29 cellular contexts compared by ENCODE assay signal in the genomic region with DNA sequence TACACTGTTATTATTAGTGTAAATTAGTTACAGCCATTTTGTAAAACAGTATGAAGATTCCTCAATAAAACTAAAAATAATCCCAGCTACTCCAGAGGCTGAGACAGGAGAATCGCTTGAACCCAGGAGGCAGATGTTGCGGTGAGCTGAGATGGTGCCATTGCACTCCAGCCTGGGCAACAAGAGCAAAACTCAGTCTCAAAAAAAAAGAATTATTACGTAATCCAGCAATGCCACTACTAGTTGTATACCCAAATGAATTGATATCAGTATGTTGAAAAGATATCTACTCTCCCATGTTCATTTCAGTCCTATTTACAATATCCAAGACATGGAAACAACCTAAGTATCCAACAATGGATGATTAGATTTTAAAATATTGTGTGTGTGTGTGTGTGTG.
"Had no signal": no experiment of that assay in that cellular context is flagged by ENCODE, and none has a peak within 500 bp of the region (broad histone marks: within the 10 kb centered on the region; RNA-seq: fewer than 3 reads in every experiment).

No MANE protein-coding gene starts in this region.

- H3K27me3 Mint-ChIP-seq: stimulated activated naive CD8-positive, alpha-beta T cell treated with anti-CD3 and anti-CD28 coated beads, Interleukin-15, amount 100 ng/mL, for 72 hours; type B pancreatic cell had no signal

- H3K36me3 ChIP-seq: stomach, suprapubic skin, thoracic aorta, thyroid gland, tibial artery, tibial nerve, transverse colon, upper lobe of left lung, upper lobe of right lung, uterus, vagina had no signal

- H3K4me3 Mint-ChIP-seq: stimulated activated effector memory CD8-positive, alpha-beta T cell treated with anti-CD3 and anti-CD28 coated beads, Interleukin-12 subunit alpha, Interleukin-12 subunit beta, amount 100 ng/mL, for 72 hours; stimulated activated memory B cell treated with anti-CD40 and anti-IgM and Interleukin-4, amounts not matched to agents 10 μg/mL and 1 μg/mL and 100 μg/mL, for 72 hours; stimulated activated naive B cell treated with anti-CD40 and anti-IgM and Interleukin-4, amounts not matched to agents 10 μg/mL and 1 μg/mL and 100 μg/mL, for 72 hours; stimulated activated naive CD8-positive, alpha-beta T cell treated with anti-CD3 and anti-CD28 coated beads, Interleukin-15, amount 100 ng/mL, for 72 hours; stimulated activated naive CD8-positive, alpha-beta T cell treated with anti-CD3 and anti-CD28 coated beads, Interleukin-15, Interleukin-2, amounts not matched to agents 100 ng/mL and 50 ng/mL, for 24 hours; type B pancreatic cell had no signal

- H3K4me1 ChIP-seq: stomach, suprapubic skin, testis, tibial artery, tibial nerve, transverse colon, upper lobe of left lung, upper lobe of right lung, uterus, vagina had no signal

- H3K9me3 Mint-ChIP-seq: stimulated activated naive CD8-positive, alpha-beta T cell treated with anti-CD3 and anti-CD28 coated beads, Interleukin-15, amount 100 ng/mL, for 72 hours had no signal

- H3K4me1 Mint-ChIP-seq: stimulated activated effector memory CD8-positive, alpha-beta T cell treated with anti-CD3 and anti-CD28 coated beads, Interleukin-12 subunit alpha, Interleukin-12 subunit beta, amount 100 ng/mL, for 72 hours; stimulated activated memory B cell treated with anti-CD40 and anti-IgM and Interleukin-4, amounts not matched to agents 10 μg/mL and 1 μg/mL and 100 μg/mL, for 72 hours; stimulated activated naive B cell treated with anti-CD40 and anti-IgM and Interleukin-4, amounts not matched to agents 10 μg/mL and 1 μg/mL and 100 μg/mL, for 72 hours; stimulated activated naive CD8-positive, alpha-beta T cell treated with anti-CD3 and anti-CD28 coated beads, Interleukin-15, amount 100 ng/mL, for 72 hours had no signal

- DNase-seq: stimulated activated CD4-positive, alpha-beta T cell treated with anti-CD3 and anti-CD28 coated beads, Interleukin-2, amount 100 ng/mL, for 48 hours; stimulated activated CD4-positive, alpha-beta T cell treated with anti-CD3 and anti-CD28 coated beads, Interleukin-4, amount 100 ng/mL, for 1 hour; stimulated activated CD4-positive, alpha-beta T cell treated with anti-CD3 and anti-CD28 coated beads, Interleukin-4, amount 100 ng/mL, for 24 hours; stimulated activated CD4-positive, alpha-beta T cell treated with anti-CD3 and anti-CD28 coated beads, Interleukin-4, amount 100 ng/mL, for 4 hours; stimulated activated CD8-positive, alpha-beta memory T cell treated with anti-CD3 and anti-CD28 coated beads, Interleukin-4, amount 100 ng/mL, for 48 hours; stimulated activated naive B cell treated with anti-CD40 and anti-IgM and Interleukin-4, amounts not matched to agents 10 μg/mL and 1 μg/mL and 100 μg/mL, for 72 hours; stimulated activated naive CD4-positive, alpha-beta T cell; stimulated activated naive CD4-positive, alpha-beta T cell treated with Interleukin-2 at 50 U/mL for 16 hours; stimulated activated naive CD8-positive, alpha-beta T cell treated with anti-CD3 and anti-CD28 coated beads, Interleukin-15, amount 100 ng/mL, for 72 hours; stimulated activated naive CD8-positive, alpha-beta T cell treated with anti-CD3 and anti-CD28 coated beads, Interleukin-15, Interleukin-2, amounts not matched to agents 100 U/mL and 50 U/mL, for 24 hours; stomach; substantia nigra; testis; thyroid gland; tibial artery; transverse colon; trophoblast cell; upper lobe of left lung; upper lobe of right lung; uterus had no signal

- ATAC-seq: stimulated activated effector memory CD8-positive, alpha-beta T cell treated with anti-CD3 and anti-CD28 coated beads, Interleukin-12 subunit alpha, Interleukin-12 subunit beta, amount 100 ng/mL, for 72 hours; stimulated activated memory B cell treated with anti-CD40 and anti-IgM and Interleukin-4, amounts not matched to agents 10 μg/mL and 1 μg/mL and 100 μg/mL, for 72 hours; stimulated activated naive B cell treated with anti-CD40 and anti-IgM and Interleukin-4, amounts not matched to agents 10 μg/mL and 1 μg/mL and 100 μg/mL, for 72 hours; stimulated activated naive CD8-positive, alpha-beta T cell treated with anti-CD3 and anti-CD28 coated beads, Interleukin-15, amount 100 ng/mL, for 72 hours; stimulated activated naive CD8-positive, alpha-beta T cell treated with anti-CD3 and anti-CD28 coated beads, Interleukin-15, Interleukin-2, amounts not matched to agents 100 U/mL and 50 U/mL, for 24 hours; upper lobe of right lung had no signal

- FAIRE-seq: urothelium cell line had no signal

- H3K36me3 Mint-ChIP-seq: stimulated activated effector memory CD8-positive, alpha-beta T cell treated with anti-CD3 and anti-CD28 coated beads, Interleukin-12 subunit alpha, Interleukin-12 subunit beta, amount 100 ng/mL, for 72 hours; stimulated activated memory B cell treated with anti-CD40 and anti-IgM and Interleukin-4, amounts not matched to agents 10 μg/mL and 1 μg/mL and 100 μg/mL, for 72 hours; stimulated activated naive B cell treated with anti-CD40 and anti-IgM and Interleukin-4, amounts not matched to agents 10 μg/mL and 1 μg/mL and 100 μg/mL, for 72 hours; type B pancreatic cell had no signal

- H3K27me3 ChIP-seq: stomach, suprapubic skin, testis, thyroid gland, tibial artery, tibial nerve, transverse colon, upper lobe of left lung, upper lobe of right lung, uterus, vagina had no signal

- H3K4me3 ChIP-seq: stomach, suprapubic skin, testis, thoracic aorta, thyroid gland, tibial artery, tibial nerve, transverse colon, upper lobe of left lung, upper lobe of right lung, uterus, vagina had no signal

- H3K27ac Mint-ChIP-seq: stimulated activated effector memory CD8-positive, alpha-beta T cell treated with anti-CD3 and anti-CD28 coated beads, Interleukin-12 subunit alpha, Interleukin-12 subunit beta, amount 100 ng/mL, for 72 hours; stimulated activated memory B cell treated with anti-CD40 and anti-IgM and Interleukin-4, amounts not matched to agents 10 μg/mL and 1 μg/mL and 100 μg/mL, for 72 hours; stimulated activated naive B cell treated with anti-CD40 and anti-IgM and Interleukin-4, amounts not matched to agents 10 μg/mL and 1 μg/mL and 100 μg/mL, for 72 hours; stimulated activated naive CD8-positive, alpha-beta T cell treated with anti-CD3 and anti-CD28 coated beads, Interleukin-15, amount 100 ng/mL, for 72 hours; stimulated activated naive CD8-positive, alpha-beta T cell treated with anti-CD3 and anti-CD28 coated beads, Interleukin-15, Interleukin-2, amounts not matched to agents 100 ng/mL and 50 ng/mL, for 24 hours; type B pancreatic cell had no signal

- H3K9me3 ChIP-seq: stomach, suprapubic skin, testis, thoracic aorta, thyroid gland, tibial nerve, transverse colon, upper lobe of left lung, upper lobe of right lung, uterus, vagina had no signal

- H3K27ac ChIP-seq: stomach, suprapubic skin, testis, thoracic aorta, thyroid gland, tibial artery, tibial nerve, transverse colon, upper lobe of left lung, upper lobe of right lung, uterus, vagina had no signal
